8 cellular contexts compared by ENCODE assay signal in genomic region chr17:45332989-45333701, GRCh38. TPM values are rescaled to one million over a fixed set of nuclear protein-coding genes. Genes with fewer than 3 reads are reported as not detected.
A peak's percentile ranks its signal among the peaks of the same experiment; 100 is the strongest.
DNase-seq lines count a peak whose midpoint lies in the region; ATAC-seq lines count a peak whose summit lies in the region.

No MANE protein-coding gene starts in this region.

- peak; percentile 55 for ATAC-seq in GM19438 (IDR thresholded peaks at IDR 0.05; ENCODE audit: low read depth, unreplicated experiment)
- peak; percentile 21 to 73 for ATAC-seq in left cardiac atrium
- no peak for ATAC-seq in HG03442 (IDR thresholded peaks at IDR 0.05; ENCODE audit: unreplicated experiment)
- ATAC-seq in HG03520 (IDR thresholded peaks at IDR 0.05; ENCODE audit: unreplicated experiment), result no peak

- intact Hi-C loops in left cardiac atrium (cut with DNase I), result no loop called here

- peak; percentile 17 for DNase-seq in ACHN
- DNase-seq in RPMI8226, result peak; percentile 66
- DNase-seq in left cardiac atrium, result no peak
- no peak for DNase-seq in NCI-H2227 treated with DMSO at 0.1 percent for 48 hours (lab: John Stamatoyannopoulos, UW)
- DNase-seq in NCI-H446 (lab: John Stamatoyannopoulos, UW), result no peak

- in situ Hi-C loops in ACHN (cut with HindIII; ENCODE audit: low pct_ligation_motif_present, low pct_unique_long_range_greater_than_20kb, low sequenced_read_pairs), result no loop called here

RNA-seq across cellular contexts. Expression of gene MAP3K14, which starts 16.3 kb away (rescaled TPM):
- total RNA-seq in left cardiac atrium, result 10 to 100 TPM; 13.4 to 13.5 TPM

Comparison
In these comparisons a context has a peak if more than half of its experiments do, and no peak if none do; other contexts are left out.
1. DNase-seq: peak in ACHN (single experiment) and RPMI8226 (single experiment); none in left cardiac atrium (single experiment), NCI-H2227 treated with DMSO at 0.1 percent for 48 hours (single experiment) and NCI-H446 (0 of 2).
2. ATAC-seq: peak in GM19438 (single experiment) and left cardiac atrium (2 of 2); none in HG03442 (single experiment) and HG03520 (single experiment).